ENCODE assay signal across 8 cellular contexts in genomic region chr14:24194873-24195185, GRCh38. TPM values are rescaled to one million over a fixed set of nuclear protein-coding genes. Genes with fewer than 3 reads are reported as not detected.
DNase-seq lines count a peak whose midpoint lies in the region; ATAC-seq lines count a peak whose summit lies in the region.

No MANE protein-coding gene starts in this region.

- no peak for ATAC-seq in activated naive CD8-positive, alpha-beta T cell treated with anti-CD3 and anti-CD28 coated beads, Interleukin-2, amount 10 ng/mL, durations not matched to agents 7 days and 5 days (ENCODE audit: low read depth)
- no peak for ATAC-seq in stimulated activated naive B cell treated with anti-CD40 and anti-IgM and Interleukin-4, amounts not matched to agents 10 μg/mL and 1 μg/mL and 100 μg/mL, for 72 hours (replicated peaks)

- H3K4me3 ChIP-seq in HUES48 (ENCODE audit: low read depth, low read length): peak overlapping the region; percentile 70
- H3K4me3 ChIP-seq in iPS-18c (ENCODE audit: insufficient read depth, low read depth, low read length): peak overlapping the region; percentile 93

- H3K9me3 Mint-ChIP-seq in activated naive CD8-positive, alpha-beta T cell treated with anti-CD3 and anti-CD28 coated beads, Interleukin-2, amount 10 ng/mL, durations not matched to agents 7 days and 5 days: peaks cover 3% of the 10 kb centered on the region
- peaks cover 0 to 3% of the 10 kb centered on the region in 2 donors for H3K9me3 Mint-ChIP-seq in stimulated activated naive B cell treated with anti-CD40 and anti-IgM and Interleukin-4, amounts not matched to agents 10 μg/mL and 1 μg/mL and 100 μg/mL, for 72 hours

- H3K27me3 Mint-ChIP-seq in activated naive CD8-positive, alpha-beta T cell treated with anti-CD3 and anti-CD28 coated beads, Interleukin-2, amount 10 ng/mL, durations not matched to agents 7 days and 5 days: no peaks in the 10 kb centered on the region
- H3K27me3 Mint-ChIP-seq in stimulated activated naive B cell treated with anti-CD40 and anti-IgM and Interleukin-4, amounts not matched to agents 10 μg/mL and 1 μg/mL and 100 μg/mL, for 72 hours: no peaks in the 10 kb centered on the region

- POLR2A ChIA-PET in activated naive CD8-positive, alpha-beta T cell treated with anti-CD3 and anti-CD28 coated beads, Interleukin-2, amount 10 ng/mL, durations not matched to agents 7 days and 5 days (lab: Charles Lee): interaction anchor here (0.9 to 4.4 kb wide), 18 partner anchors 10 to 114 kb away, joined by 3 to 52 read pairs (median 9); partner anchors contain the start of genes CHMP4A, DCAF11, DHRS1 and EMC9

- H3K27ac Mint-ChIP-seq in activated naive CD8-positive, alpha-beta T cell treated with anti-CD3 and anti-CD28 coated beads, Interleukin-2, amount 10 ng/mL, durations not matched to agents 7 days and 5 days: peak overlapping the region; percentile 96
- H3K27ac Mint-ChIP-seq in stimulated activated naive B cell treated with anti-CD40 and anti-IgM and Interleukin-4, amounts not matched to agents 10 μg/mL and 1 μg/mL and 100 μg/mL, for 72 hours: peak overlapping the region; percentile 98

- H3K4me1 ChIP-seq in HUES48 (ENCODE audit: control insufficient read depth, insufficient read depth, low read length): peaks cover 11% of the 10 kb centered on the region; the same call in 1 of the 2 replicates

- H3K36me3 ChIP-seq in HUES48 (ENCODE audit: control insufficient read depth, insufficient read depth, low read length): peaks cover 20% of the 10 kb centered on the region

- peak overlapping the region; percentile 96; the same call in 1 of the 2 replicates for H3K9ac ChIP-seq in HUES48 (ENCODE audit: low read depth, low read length)

- peak overlapping the region; percentile 98 for H3K27ac ChIP-seq in HUES48 (ENCODE audit: low read depth, low read length)

- H3K27me3 ChIP-seq in HUES48 (ENCODE audit: control insufficient read depth, insufficient read depth, low read length): no peaks in the 10 kb centered on the region

- DNase-seq in activated naive CD8-positive, alpha-beta T cell treated with anti-CD3 and anti-CD28 coated beads, Interleukin-2, amount 10 ng/mL, durations not matched to agents 7 days and 5 days: no peak
- no peak for DNase-seq in stimulated activated naive B cell treated with anti-CD40 and anti-IgM and Interleukin-4, amounts not matched to agents 10 μg/mL and 1 μg/mL and 100 μg/mL, for 72 hours
- no peak for DNase-seq in MV-4-11 (lab: John Stamatoyannopoulos, UW)
- no peak for DNase-seq in SHP77 (lab: John Stamatoyannopoulos, UW)
- no peak for DNase-seq in hippocampal formation (lab: John Stamatoyannopoulos, UW)
- no peak for DNase-seq in cortex of kidney (lab: John Stamatoyannopoulos, UW)

- peaks cover 45% of the 10 kb centered on the region for H3K4me1 Mint-ChIP-seq in activated naive CD8-positive, alpha-beta T cell treated with anti-CD3 and anti-CD28 coated beads, Interleukin-2, amount 10 ng/mL, durations not matched to agents 7 days and 5 days
- peaks cover 41 to 82% of the 10 kb centered on the region in 2 donors for H3K4me1 Mint-ChIP-seq in stimulated activated naive B cell treated with anti-CD40 and anti-IgM and Interleukin-4, amounts not matched to agents 10 μg/mL and 1 μg/mL and 100 μg/mL, for 72 hours

- H3K36me3 Mint-ChIP-seq in activated naive CD8-positive, alpha-beta T cell treated with anti-CD3 and anti-CD28 coated beads, Interleukin-2, amount 10 ng/mL, durations not matched to agents 7 days and 5 days: peaks cover 38% of the 10 kb centered on the region
- peaks cover 35 to 58% of the 10 kb centered on the region in 2 donors for H3K36me3 Mint-ChIP-seq in stimulated activated naive B cell treated with anti-CD40 and anti-IgM and Interleukin-4, amounts not matched to agents 10 μg/mL and 1 μg/mL and 100 μg/mL, for 72 hours

- H3K9me3 ChIP-seq in HUES48 (ENCODE audit: control insufficient read depth, insufficient read depth, low read length) (no peaks in the 10 kb centered on the region), iPS-18c (ENCODE audit: control insufficient read depth, insufficient read depth, low read length) (no peaks in the 10 kb centered on the region)

- peak overlapping the region; percentile 97 for H3K4me3 Mint-ChIP-seq in activated naive CD8-positive, alpha-beta T cell treated with anti-CD3 and anti-CD28 coated beads, Interleukin-2, amount 10 ng/mL, durations not matched to agents 7 days and 5 days
- peak overlapping the region; percentile 92 to 95 for H3K4me3 Mint-ChIP-seq in stimulated activated naive B cell treated with anti-CD40 and anti-IgM and Interleukin-4, amounts not matched to agents 10 μg/mL and 1 μg/mL and 100 μg/mL, for 72 hours

RNA-seq across cellular contexts. Expression of gene TM9SF1, which starts 0.4 kb away (rescaled TPM):
- total RNA-seq in activated naive CD8-positive, alpha-beta T cell treated with anti-CD3 and anti-CD28 coated beads, Interleukin-2, amount 10 ng/mL, durations not matched to agents 7 days and 5 days: 10 to 100 TPM; 28.9 to 29.6 TPM

RNA-seq across cellular contexts. Expression of gene IPO4, which starts 6.2 kb away (rescaled TPM):
- total RNA-seq in activated naive CD8-positive, alpha-beta T cell treated with anti-CD3 and anti-CD28 coated beads, Interleukin-2, amount 10 ng/mL, durations not matched to agents 7 days and 5 days: 10 to 100 TPM; 32.2 to 33.0 TPM

RNA-seq across cellular contexts. Expression of gene TSSK4, which starts 10.7 kb away (rescaled TPM):
- under 1 TPM; 0.43 to 0.53 TPM for total RNA-seq in activated naive CD8-positive, alpha-beta T cell treated with anti-CD3 and anti-CD28 coated beads, Interleukin-2, amount 10 ng/mL, durations not matched to agents 7 days and 5 days

RNA-seq across cellular contexts. Expression of gene CHMP4A, which starts 18.5 kb away (rescaled TPM):
- 10 to 100 TPM; 93.6 to 97.8 TPM for total RNA-seq in activated naive CD8-positive, alpha-beta T cell treated with anti-CD3 and anti-CD28 coated beads, Interleukin-2, amount 10 ng/mL, durations not matched to agents 7 days and 5 days

RNA-seq across cellular contexts. Expression of gene MDP1, which starts 21.0 kb away (rescaled TPM):
- 10 to 100 TPM; 11.9 to 15.4 TPM for total RNA-seq in activated naive CD8-positive, alpha-beta T cell treated with anti-CD3 and anti-CD28 coated beads, Interleukin-2, amount 10 ng/mL, durations not matched to agents 7 days and 5 days
